ENCODE assay signal across 31 cellular contexts in genomic region chr7:79782256-79782655, GRCh38.
"Had no signal": no experiment of that assay in that cellular context is flagged by ENCODE, and none has a peak within 500 bp of the region (broad histone marks: within the 10 kb centered on the region; RNA-seq: fewer than 3 reads in every experiment).

No MANE protein-coding gene starts in this region.

- H3K4me1 Mint-ChIP-seq: activated CD4-positive, alpha-beta T cell treated with anti-CD3 and anti-CD28 coated beads, Interleukin-2, amount 10 ng/mL, durations not matched to agents 24 days and 14 days; activated naive CD4-positive, alpha-beta T cell treated with anti-CD3 and anti-CD28 coated beads, Interleukin-2, amount 10 ng/mL, durations not matched to agents 7 days and 5 days; activated naive CD8-positive, alpha-beta T cell treated with anti-CD3 and anti-CD28 coated beads, Interleukin-2, amount 10 ng/mL, durations not matched to agents 7 days and 5 days had no signal

- H3K27ac ChIP-seq: epithelial cell of prostate, esophagus squamous epithelium, gastrocnemius medialis, neural progenitor cell, spleen, tibial nerve, WERI-Rb-1 had no signal

- H3K9me3 Mint-ChIP-seq: activated CD4-positive, alpha-beta T cell treated with anti-CD3 and anti-CD28 coated beads, Interleukin-2, amount 10 ng/mL, durations not matched to agents 24 days and 14 days; activated naive CD4-positive, alpha-beta T cell treated with anti-CD3 and anti-CD28 coated beads, Interleukin-2, amount 10 ng/mL, durations not matched to agents 7 days and 5 days; activated naive CD8-positive, alpha-beta T cell treated with anti-CD3 and anti-CD28 coated beads, Interleukin-2, amount 10 ng/mL, durations not matched to agents 7 days and 5 days; activated T-helper 1 cell treated with anti-CD3 and anti-CD28 coated beads, Interleukin-12 subunit alpha, Interleukin-12 subunit beta, Interleukin-2, Interleukin-4 antibody, amounts not matched to agents 30 ng/mL and 10 ng/mL and 1 ng/mL, durations not matched to agents 14 hours and 24 hours and 36 hours; T-helper 1 cell treated with Interleukin-12 subunit alpha and Interleukin-12 subunit beta and Interleukin-4 antibody, amounts not matched to agents 30 μg/mL and 1 μg/mL, for 36 hours had no signal

- H3K36me3 ChIP-seq: esophagus squamous epithelium, gastrocnemius medialis, neural progenitor cell, spleen, tibial nerve, WERI-Rb-1 had no signal

- H3K27me3 Mint-ChIP-seq: activated CD4-positive, alpha-beta memory T cell treated with anti-CD3 and anti-CD28 coated beads for 36 hours; activated CD4-positive, alpha-beta T cell treated with anti-CD3 and anti-CD28 coated beads, Interleukin-2, amount 10 ng/mL, durations not matched to agents 24 days and 14 days; activated naive CD4-positive, alpha-beta T cell treated with anti-CD3 and anti-CD28 coated beads, Interleukin-2, amount 10 ng/mL, durations not matched to agents 7 days and 5 days; activated naive CD8-positive, alpha-beta T cell treated with anti-CD3 and anti-CD28 coated beads, Interleukin-2, amount 10 ng/mL, durations not matched to agents 7 days and 5 days had no signal

- H3K9me3 ChIP-seq: esophagus squamous epithelium, gastrocnemius medialis had no signal

- H3K36me3 Mint-ChIP-seq: activated CD4-positive, alpha-beta memory T cell treated with anti-CD3 and anti-CD28 coated beads for 36 hours; activated naive CD4-positive, alpha-beta T cell treated with anti-CD3 and anti-CD28 coated beads, Interleukin-2, amount 10 ng/mL, durations not matched to agents 7 days and 5 days; activated naive CD8-positive, alpha-beta T cell treated with anti-CD3 and anti-CD28 coated beads, Interleukin-2, amount 10 ng/mL, durations not matched to agents 7 days and 5 days; naive thymus-derived CD8-positive, alpha-beta T cell; neural progenitor cell had no signal

- H3K27ac Mint-ChIP-seq: activated CD4-positive, alpha-beta memory T cell treated with anti-CD3 and anti-CD28 coated beads for 36 hours; activated CD4-positive, alpha-beta T cell treated with anti-CD3 and anti-CD28 coated beads, Interleukin-2, amount 10 ng/mL, durations not matched to agents 24 days and 14 days; activated naive CD4-positive, alpha-beta T cell treated with anti-CD3 and anti-CD28 coated beads, Interleukin-2, amount 10 ng/mL, durations not matched to agents 7 days and 5 days; activated naive CD8-positive, alpha-beta T cell treated with anti-CD3 and anti-CD28 coated beads, Interleukin-2, amount 10 ng/mL, durations not matched to agents 7 days and 5 days; activated T-helper 1 cell treated with anti-CD3 and anti-CD28 coated beads, Interleukin-12 subunit alpha, Interleukin-12 subunit beta, Interleukin-2, Interleukin-4 antibody, amounts not matched to agents 30 ng/mL and 10 ng/mL and 1 ng/mL, durations not matched to agents 14 hours and 24 hours and 36 hours; naive thymus-derived CD8-positive, alpha-beta T cell; neural progenitor cell; T-helper 1 cell treated with Interleukin-12 subunit alpha and Interleukin-12 subunit beta and Interleukin-4 antibody, amounts not matched to agents 30 μg/mL and 1 μg/mL, for 36 hours had no signal

- H3K4me3 Mint-ChIP-seq: activated CD4-positive, alpha-beta memory T cell treated with anti-CD3 and anti-CD28 coated beads for 36 hours; activated CD4-positive, alpha-beta T cell treated with anti-CD3 and anti-CD28 coated beads, Interleukin-2, amount 10 ng/mL, durations not matched to agents 24 days and 14 days; activated naive CD4-positive, alpha-beta T cell treated with anti-CD3 and anti-CD28 coated beads, Interleukin-2, amount 10 ng/mL, durations not matched to agents 7 days and 5 days; activated naive CD8-positive, alpha-beta T cell treated with anti-CD3 and anti-CD28 coated beads, Interleukin-2, amount 10 ng/mL, durations not matched to agents 7 days and 5 days; activated T-helper 1 cell treated with anti-CD3 and anti-CD28 coated beads, Interleukin-12 subunit alpha, Interleukin-12 subunit beta, Interleukin-2, Interleukin-4 antibody, amounts not matched to agents 30 ng/mL and 10 ng/mL and 1 ng/mL, durations not matched to agents 14 hours and 24 hours and 36 hours; naive thymus-derived CD8-positive, alpha-beta T cell; neural progenitor cell; T-helper 1 cell treated with Interleukin-12 subunit alpha and Interleukin-12 subunit beta and Interleukin-4 antibody, amounts not matched to agents 30 μg/mL and 1 μg/mL, for 36 hours had no signal

- H3K4me1 ChIP-seq: esophagus squamous epithelium, neural progenitor cell, spleen had no signal

- H2AFZ ChIP-seq: neural progenitor cell had no signal

- DNase-seq: activated CD4-positive, alpha-beta memory T cell treated with anti-CD3 and anti-CD28 coated beads for 36 hours; activated CD4-positive, alpha-beta T cell treated with anti-CD3 and anti-CD28 coated beads, Interleukin-2, amount 10 ng/mL, durations not matched to agents 24 days and 14 days; activated CD4-positive, CD25-positive, alpha-beta regulatory T cell treated with anti-CD3 and anti-CD28 coated beads, Interleukin-2, amount 50 U/mL, for 72 hours; activated CD8-positive, alpha-beta memory T cell treated with anti-CD3 and anti-CD28 coated beads, Interleukin-2, amount 50 U/mL, for 4 hours; activated gamma-delta T cell; activated naive CD4-positive, alpha-beta T cell treated with anti-CD3 and anti-CD28 coated beads, Interleukin-2, amount 10 ng/mL, durations not matched to agents 7 days and 5 days; activated naive CD8-positive, alpha-beta T cell treated with anti-CD3 and anti-CD28 coated beads, Interleukin-2, amount 10 ng/mL, durations not matched to agents 7 days and 5 days; activated T-cell treated with anti-CD3 and anti-CD28 coated beads, Interleukin-2, amount 50 U/mL, for 1 hour; amniotic stem cell; central memory CD4-positive, alpha-beta T cell; dermis blood vessel endothelial cell; effector CD8-positive, alpha-beta T cell; esophagus squamous epithelium; gastrocnemius medialis; glutamatergic neuron; left cardiac atrium; mammary epithelial cell; naive thymus-derived CD8-positive, alpha-beta T cell; occipital lobe; right cardiac atrium; spleen; stimulated activated CD4-positive, alpha-beta T cell treated with anti-CD3 and anti-CD28 coated beads, Interleukin-2, amount 100 ng/mL, for 48 hours; stimulated activated naive CD4-positive, alpha-beta T cell treated with Interleukin-2 at 50 U/mL for 16 hours; SW 1271; T-helper 9 cell; WERI-Rb-1 had no signal

- H3K27me3 ChIP-seq: esophagus squamous epithelium, gastrocnemius medialis, neural progenitor cell, spleen, tibial nerve had no signal

- ATAC-seq: gastrocnemius medialis; naive thymus-derived CD8-positive, alpha-beta T cell had no signal

- H3K9ac ChIP-seq: neural progenitor cell had no signal

- H3K4me3 ChIP-seq: esophagus squamous epithelium, gastrocnemius medialis, neural progenitor cell, spleen, tibial nerve had no signal

- H3K4me2 ChIP-seq: neural progenitor cell had no signal
